In the genomic region with DNA sequence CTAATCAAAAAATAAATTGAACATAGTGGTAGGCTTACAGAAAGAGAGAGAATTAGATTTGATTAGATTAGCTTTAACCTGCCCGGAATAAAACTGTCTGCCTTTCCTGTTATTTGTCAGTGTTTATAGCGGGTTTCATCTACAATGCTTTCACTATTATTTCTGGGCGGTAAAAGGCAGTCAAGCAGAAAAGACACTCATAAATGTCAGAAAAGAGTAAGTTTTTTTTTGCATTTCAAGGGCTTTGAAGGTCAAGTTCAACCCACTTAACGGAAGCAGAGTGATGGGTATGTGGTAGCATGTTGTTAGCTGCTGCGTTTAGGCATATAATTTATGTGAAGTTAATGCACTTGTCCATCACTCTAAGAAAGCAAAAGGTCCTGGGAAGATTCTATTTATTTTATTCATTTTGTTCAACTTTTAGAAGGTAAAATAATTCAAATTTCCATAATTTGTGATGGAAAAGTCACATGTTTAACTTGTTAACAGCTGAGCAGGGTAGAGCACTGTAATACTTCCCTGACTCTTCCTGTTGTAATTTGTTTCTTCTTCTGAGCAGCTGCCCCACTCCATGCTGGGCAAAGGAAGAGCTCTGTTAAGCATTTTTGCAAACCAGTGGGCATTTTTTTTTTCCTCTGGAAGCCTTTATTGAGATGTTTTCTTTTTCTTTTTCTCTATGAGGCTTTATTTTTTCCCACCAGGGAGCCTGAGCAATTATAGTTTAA, we compare ENCODE assay signal across 9 cellular contexts.
A peak's percentile ranks its signal among the peaks of the same experiment; 100 is the strongest.
DNase-seq lines count a peak whose midpoint lies in the region; ATAC-seq, FAIRE-seq and TF ChIP-seq lines count a peak whose summit lies in the region.
"Had no signal": no experiment of that assay in that cellular context is flagged by ENCODE, and none has a peak within 500 bp of the region (broad histone marks: within the 10 kb centered on the region; RNA-seq: fewer than 3 reads in every experiment).

No MANE protein-coding gene starts in this region.

- no peaks in the 10 kb centered on the region for H3K36me3 ChIP-seq in endodermal cell (ENCODE audit: control insufficient read depth, insufficient read depth, low read length)
- no peaks in the 10 kb centered on the region for H3K36me3 ChIP-seq in aorta (ENCODE audit: control insufficient read depth in 1 of 2, insufficient read depth in 2 of 2, low read length in 1 of 2)

- H3K4me1 Mint-ChIP-seq in activated naive CD4-positive, alpha-beta T cell treated with anti-CD3 and anti-CD28 coated beads, Interleukin-2, amount 10 ng/mL, durations not matched to agents 7 days and 5 days = peaks cover 75% of the 10 kb centered on the region
- peaks cover 44% of the 10 kb centered on the region for H3K4me1 Mint-ChIP-seq in stimulated activated naive CD8-positive, alpha-beta T cell treated with anti-CD3 and anti-CD28 coated beads, Interleukin-15, amount 100 ng/mL, for 72 hours
- peaks cover 17% of the 10 kb centered on the region for H3K4me1 Mint-ChIP-seq in endodermal cell

- H3K9ac ChIP-seq in endodermal cell (ENCODE audit: extremely low read depth, low read length, poor library complexity, severe bottlenecking) = no peak overlapping the region

- H3K27ac Mint-ChIP-seq in activated naive CD4-positive, alpha-beta T cell treated with anti-CD3 and anti-CD28 coated beads, Interleukin-2, amount 10 ng/mL, durations not matched to agents 7 days and 5 days = peak overlapping the region; percentile 90
- peak overlapping the region in 1 of 2 donors; percentile 81 for H3K27ac Mint-ChIP-seq in stimulated activated naive CD8-positive, alpha-beta T cell treated with anti-CD3 and anti-CD28 coated beads, Interleukin-15, amount 100 ng/mL, for 72 hours
- H3K27ac Mint-ChIP-seq in endodermal cell = no peak overlapping the region

- peaks cover 5% of the 10 kb centered on the region for H3K36me3 Mint-ChIP-seq in activated naive CD4-positive, alpha-beta T cell treated with anti-CD3 and anti-CD28 coated beads, Interleukin-2, amount 10 ng/mL, durations not matched to agents 7 days and 5 days
- no peaks in the 10 kb centered on the region for H3K36me3 Mint-ChIP-seq in endodermal cell (ENCODE audit: low read depth)

- no peak for TF ChIP-seq CTCF in endodermal cell (conservative IDR thresholded peaks at IDR 0.05)

- H3K27ac ChIP-seq in endodermal cell (ENCODE audit: low read depth, low read length) (no peak overlapping the region), aorta (ENCODE audit: low read depth in 1 of 2, low read length in 2 of 2) (no peak overlapping the region)

- peak; percentile 87 for ATAC-seq in HG02852 (IDR thresholded peaks at IDR 0.05; ENCODE audit: unreplicated experiment)
- peak; percentile 82 for ATAC-seq in stimulated activated naive CD8-positive, alpha-beta T cell treated with anti-CD3 and anti-CD28 coated beads, Interleukin-15, amount 100 ng/mL, for 72 hours
- no peak for ATAC-seq in aorta (ENCODE audit: low FRiP score)

- H3K27me3 Mint-ChIP-seq in activated naive CD4-positive, alpha-beta T cell treated with anti-CD3 and anti-CD28 coated beads, Interleukin-2, amount 10 ng/mL, durations not matched to agents 7 days and 5 days = no peaks in the 10 kb centered on the region
- no peaks in the 10 kb centered on the region for H3K27me3 Mint-ChIP-seq in stimulated activated naive CD8-positive, alpha-beta T cell treated with anti-CD3 and anti-CD28 coated beads, Interleukin-15, amount 100 ng/mL, for 72 hours
- no peaks in the 10 kb centered on the region for H3K27me3 Mint-ChIP-seq in endodermal cell (ENCODE audit: insufficient read depth)

- H3K9me3 ChIP-seq in endodermal cell (ENCODE audit: control insufficient read depth, low read length) = no peaks in the 10 kb centered on the region
- peaks cover 1% of the 10 kb centered on the region for H3K9me3 ChIP-seq in aorta (ENCODE audit: control insufficient read depth, low read length)

- no peaks in the 10 kb centered on the region for H3K4me1 ChIP-seq in endodermal cell (ENCODE audit: control insufficient read depth, insufficient read depth, low read length)
- H3K4me1 ChIP-seq in aorta (ENCODE audit: control insufficient read depth in 1 of 2, insufficient read depth in 2 of 2, low read length in 2 of 2) = no peaks in the 10 kb centered on the region

- no peak for FAIRE-seq in RCC 7860 (lab: Jason Lieb, UNC)

- DNase-seq in activated naive CD4-positive, alpha-beta T cell treated with anti-CD3 and anti-CD28 coated beads, Interleukin-2, amount 10 ng/mL, durations not matched to agents 7 days and 5 days = no peak
- DNase-seq in activated naive CD4-positive, alpha-beta T cell (lab: John Stamatoyannopoulos, UW) = no peak
- DNase-seq in NCI-H69 (lab: John Stamatoyannopoulos, UW) = peak; percentile 59
- no peak for DNase-seq in stimulated activated naive CD8-positive, alpha-beta T cell treated with anti-CD3 and anti-CD28 coated beads, Interleukin-15, amount 100 ng/mL, for 72 hours
- DNase-seq in RCC 7860 (ENCODE audit: low spot score) = no peak
- no peak for DNase-seq in endodermal cell
- no peak for DNase-seq in aorta
- DNase-seq: stimulated activated CD4-positive, alpha-beta T cell treated with anti-CD3 and anti-CD28 coated beads, Interleukin-4, amount 100 ng/mL, for 24 hours had no signal

- H3K27me3 ChIP-seq in endodermal cell (ENCODE audit: control insufficient read depth, insufficient read depth, low read length, poor library complexity, severe bottlenecking) = no peaks in the 10 kb centered on the region
- no peaks in the 10 kb centered on the region for H3K27me3 ChIP-seq in aorta (ENCODE audit: control insufficient read depth in 1 of 2, insufficient read depth in 2 of 2, low read length in 1 of 2)

- WGBS in endodermal cell (ENCODE audit: insufficient coverage in 1 of 2, insufficient read length in 1 of 2), 2 experiments = 72 to 91% methylated on average over 4 to 5 of the region's 5 CpGs
- 93 to 95% methylated on average over 5 of the region's 5 CpGs for WGBS in aorta, 2 donors

- H3K4me3 Mint-ChIP-seq in activated naive CD4-positive, alpha-beta T cell treated with anti-CD3 and anti-CD28 coated beads, Interleukin-2, amount 10 ng/mL, durations not matched to agents 7 days and 5 days = peak overlapping the region; percentile 60
- H3K4me3 Mint-ChIP-seq in stimulated activated naive CD8-positive, alpha-beta T cell treated with anti-CD3 and anti-CD28 coated beads, Interleukin-15, amount 100 ng/mL, for 72 hours = peak overlapping the region; percentile 25 to 69
- H3K4me3 Mint-ChIP-seq in endodermal cell = no peak overlapping the region

- intact Hi-C loops in aorta (cut with DNase I) = no loop called here

- no peaks in the 10 kb centered on the region for H3K9me3 Mint-ChIP-seq in activated naive CD4-positive, alpha-beta T cell treated with anti-CD3 and anti-CD28 coated beads, Interleukin-2, amount 10 ng/mL, durations not matched to agents 7 days and 5 days
- H3K9me3 Mint-ChIP-seq in stimulated activated naive CD8-positive, alpha-beta T cell treated with anti-CD3 and anti-CD28 coated beads, Interleukin-15, amount 100 ng/mL, for 72 hours = no peaks in the 10 kb centered on the region
- no peaks in the 10 kb centered on the region for H3K9me3 Mint-ChIP-seq in endodermal cell

- H3K4me3 ChIP-seq in endodermal cell (ENCODE audit: low read length) (no peak overlapping the region), aorta (ENCODE audit: low read length in 2 of 2) (no peak overlapping the region)

- CTCF ChIA-PET in activated naive CD4-positive, alpha-beta T cell treated with anti-CD3 and anti-CD28 coated beads, Interleukin-2, amount 10 ng/mL, durations not matched to agents 7 days and 5 days (lab: Charles Lee) = interaction anchor here (1.0 to 3.3 kb wide), 3 partner anchors 27 to 140 kb away, joined by 3 to 18 read pairs (median 3); no protein-coding TSS in a partner anchor
